Comparison of ENCODE assay signal across 19 cellular contexts in the genomic region with DNA sequence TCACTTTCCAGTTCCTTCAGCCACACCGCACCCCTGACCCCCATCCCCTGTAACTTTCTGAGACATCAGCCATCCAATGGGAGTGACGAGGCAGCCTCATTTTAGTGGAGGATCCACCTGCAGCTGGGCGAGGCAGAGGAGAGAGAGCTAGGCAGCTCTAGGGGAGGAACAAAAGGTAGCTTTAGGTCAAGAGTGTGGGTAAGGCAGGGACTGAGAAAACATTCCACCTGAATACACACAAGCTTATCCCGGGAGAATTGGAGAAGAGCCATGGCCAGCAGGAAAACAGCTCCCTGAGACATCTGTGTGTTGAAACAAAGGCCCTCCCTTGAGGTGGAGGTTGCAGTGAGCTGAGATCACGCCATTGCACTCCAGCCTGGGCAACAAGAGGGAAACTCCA. TPM values are rescaled to one million over a fixed set of nuclear protein-coding genes. Genes with fewer than 3 reads are reported as not detected.
DNase-seq lines count a peak whose midpoint lies in the region; ATAC-seq, FAIRE-seq and TF ChIP-seq lines count a peak whose summit lies in the region.
"Had no signal": no experiment of that assay in that cellular context is flagged by ENCODE, and none has a peak within 500 bp of the region (broad histone marks: within the 10 kb centered on the region; RNA-seq: fewer than 3 reads in every experiment).

No MANE protein-coding gene starts in this region.

- no peak overlapping the region for H3K56ac ChIP-seq in H1 (replicated peaks; ENCODE audit: insufficient read length, low read depth, low read length)

- no peak overlapping the region for H3K23ac ChIP-seq in H1 (ENCODE audit: insufficient read length)

- H3K27ac ChIP-seq in H1 (ENCODE audit: low read depth, low read length) (no peak overlapping the region), suprapubic skin (peak overlapping the region; percentile 49), MM.1S (ENCODE audit: low read length) (no peak overlapping the region)
- H3K27ac ChIP-seq: PC-9 had no signal

- no peaks in the 10 kb centered on the region for H4K20me1 ChIP-seq in H1 (replicated peaks in 1 of 2; ENCODE audit: control insufficient read depth in 1 of 2, insufficient read depth in 2 of 2, low read length in 2 of 2)
- H4K20me1 ChIP-seq in MM.1S (ENCODE audit: insufficient read depth, low read length), result no peaks in the 10 kb centered on the region

- TF ChIP-seq RAD21 in H1 (IDR thresholded peaks at IDR 0.05 in 1 of 2, conservative IDR thresholded peaks at IDR 0.05 in 1 of 2; ENCODE audit: low read depth in 2 of 2, low read length in 2 of 2), result no peak

- H3K4me1 ChIP-seq in H1 (replicated peaks in 1 of 4; ENCODE audit: control insufficient read depth in 3 of 4, insufficient read depth in 4 of 4, low read length in 3 of 4) (no peaks in the 10 kb centered on the region), suprapubic skin (no peaks in the 10 kb centered on the region), MM.1S (ENCODE audit: low read length) (peaks cover 9% of the 10 kb centered on the region)

- TF ChIP-seq CTCF in LNCaP clone FGC (IDR thresholded peaks at IDR 0.05; ENCODE audit: control insufficient read depth, extremely low read depth, insufficient read depth), result no peak
- TF ChIP-seq CTCF in H1 (IDR thresholded peaks at IDR 0.05; ENCODE audit: control extremely low read depth in 1 of 3, insufficient read depth in 1 of 3, low read depth in 1 of 3, low read length in 3 of 3), result no peak
- no peak for TF ChIP-seq CTCF in suprapubic skin (IDR thresholded peaks at IDR 0.05)
- TF ChIP-seq CTCF in MM.1S (IDR thresholded peaks at IDR 0.05; ENCODE audit: low read length), result no peak

- CTCF ChIA-PET in H1 (lab: Charles Lee; ENCODE audit: partially characterized antibody), result interaction anchor here (0.7 to 3.4 kb wide), 9 partner anchors 10 to 169 kb away, joined by 3 to 30 read pairs (median 4); no protein-coding TSS in a partner anchor

- H3K23me2 ChIP-seq in H1 (ENCODE audit: low read depth, low read length), result no peaks in the 10 kb centered on the region

- 0 out of 2 replicates have a peak overlapping the region, but pooled peaks have one; percentile 18 for H2BK20ac ChIP-seq in H1 (ENCODE audit: low read length)

- H2BK12ac ChIP-seq in H1 (ENCODE audit: low read depth, low read length), result no peak overlapping the region

- WGBS in H1 (ENCODE audit: extremely low coverage in 1 of 2, insufficient coverage in 1 of 2, insufficient read length in 1 of 2, insufficient replicate concordance in 2 of 2, low coverage in 1 of 2, low lambda C conversion rate in 2 of 2, missing lambda C conversion rate in 1 of 2), 2 experiments, result 83% methylated on average over 4 of the region's 5 CpGs; no CpG with 5 or more reads in 1 of the 2 experiments
- 55% methylated on average over 5 of the region's 5 CpGs for WGBS in suprapubic skin

- H3K79me2 ChIP-seq in H1 (ENCODE audit: control insufficient read depth in 1 of 2, insufficient read depth in 2 of 2, low read length in 2 of 2), result no peaks in the 10 kb centered on the region
- no peaks in the 10 kb centered on the region for H3K79me2 ChIP-seq in MM.1S (ENCODE audit: low read length)

- no peaks in the 10 kb centered on the region for H3K27me3 ChIP-seq in H1 (replicated peaks in 1 of 4; ENCODE audit: control insufficient read depth in 3 of 4, extremely low read depth in 1 of 4, insufficient read depth in 3 of 4, low read length in 3 of 4)
- peaks cover 29% of the 10 kb centered on the region for H3K27me3 ChIP-seq in suprapubic skin
- no peaks in the 10 kb centered on the region for H3K27me3 ChIP-seq in MM.1S (replicated peaks; ENCODE audit: insufficient read depth, low read length)

- H3K36me3 ChIP-seq in H1 (ENCODE audit: control insufficient read depth in 2 of 4, insufficient read depth in 4 of 4, low read length in 3 of 4), result no peaks in the 10 kb centered on the region
- no peaks in the 10 kb centered on the region for H3K36me3 ChIP-seq in suprapubic skin
- no peaks in the 10 kb centered on the region for H3K36me3 ChIP-seq in MM.1S (replicated peaks; ENCODE audit: insufficient read depth, low read length)

- no peak for FAIRE-seq in H1 (lab: Jason Lieb, UNC)
- FAIRE-seq: endometrium, keratinocyte had no signal

- TF ChIP-seq EP300 in H1 (IDR thresholded peaks at IDR 0.05; ENCODE audit: borderline replicate concordance in 1 of 2, low read depth in 2 of 2, low read length in 2 of 2), result no peak
- TF ChIP-seq EP300 in suprapubic skin (IDR thresholded peaks at IDR 0.05), result no peak

- H3K4me2 ChIP-seq in H1 (ENCODE audit: insufficient read depth in 1 of 2, low read depth in 2 of 2, low read length in 2 of 2) (no peak overlapping the region), MM.1S (ENCODE audit: low read depth, low read length) (no peak overlapping the region)
- H3K4me2 ChIP-seq: PC-9 had no signal

- H3K9me2 ChIP-seq in MM.1S (replicated peaks; ENCODE audit: insufficient read depth, low read length), result no peaks in the 10 kb centered on the region

- H3K18ac ChIP-seq in H1 (ENCODE audit: extremely low read depth, low read length), result no peak overlapping the region

- no peak overlapping the region for H2AK5ac ChIP-seq in H1 (ENCODE audit: low read depth, low read length)

- no peaks in the 10 kb centered on the region for H3K79me1 ChIP-seq in H1 (ENCODE audit: low read depth, low read length)

- TF ChIP-seq POLR2A in H1 (IDR thresholded peaks at IDR 0.05; ENCODE audit: control extremely low read depth in 1 of 2, low read depth in 2 of 2, low read length in 2 of 2) (no peak), suprapubic skin (IDR thresholded peaks at IDR 0.05) (no peak)

- no peak overlapping the region for H2BK5ac ChIP-seq in H1 (ENCODE audit: low read depth, low read length)

- H3K4me3 ChIP-seq in LNCaP clone FGC (ENCODE audit: low read depth, low read length), result no peak overlapping the region
- H3K4me3 ChIP-seq in H1 (ENCODE audit: extremely low read depth in 1 of 4, insufficient read depth in 2 of 4, low read depth in 3 of 4, low read length in 4 of 4), result no peak overlapping the region
- H3K4me3 ChIP-seq in suprapubic skin, result no peak overlapping the region
- H3K4me3 ChIP-seq in MM.1S (ENCODE audit: low read length), result no peak overlapping the region
- H3K4me3 ChIP-seq: PC-9 had no signal

- no peak overlapping the region for H3K9ac ChIP-seq in H1 (replicated peaks in 1 of 4; ENCODE audit: extremely low read depth in 1 of 4, low read depth in 3 of 4, low read length in 3 of 4)
- H3K9ac ChIP-seq in MM.1S (ENCODE audit: low read length), result no peak overlapping the region

- H4K8ac ChIP-seq in H1 (ENCODE audit: extremely low read depth, insufficient read depth, low read length), result no peak overlapping the region; the same call in 1 of the 2 replicates

- no peak overlapping the region for H3K4ac ChIP-seq in H1 (replicated peaks; ENCODE audit: insufficient read length, low read depth, low read length)

- POLR2A ChIA-PET in H1 (lab: Charles Lee; ENCODE audit: partially characterized antibody), result interaction anchor here (1.7 kb wide), 1 partner anchor 54 kb away, joined by 3 read pairs; no protein-coding TSS in a partner anchor

- no peaks in the 10 kb centered on the region for H3K9me3 ChIP-seq in H1 (ENCODE audit: insufficient read depth in 2 of 2, low read depth in 1 of 2, low read length in 1 of 2)
- peaks cover 8% of the 10 kb centered on the region for H3K9me3 ChIP-seq in suprapubic skin
- no peaks in the 10 kb centered on the region for H3K9me3 ChIP-seq in MM.1S (replicated peaks; ENCODE audit: insufficient read depth, low read length)

- no peak overlapping the region for H2BK120ac ChIP-seq in H1 (replicated peaks; ENCODE audit: low read depth, low read length)

- ATAC-seq in GM19324 (IDR thresholded peaks at IDR 0.05; ENCODE audit: low FRiP score, unreplicated experiment), result no peak
- no peak for ATAC-seq in GM21786 (IDR thresholded peaks at IDR 0.05; ENCODE audit: unreplicated experiment)

- H2AFZ ChIP-seq in H1 (ENCODE audit: low read length) (no peak overlapping the region), MM.1S (ENCODE audit: low read length) (no peak overlapping the region)
- H2AFZ ChIP-seq: PC-9 had no signal

- no peak overlapping the region for H2BK15ac ChIP-seq in H1 (ENCODE audit: low read length)

- H4K5ac ChIP-seq in H1 (ENCODE audit: insufficient read length, low read depth, low read length), result no peak overlapping the region

- no peak overlapping the region for H4K91ac ChIP-seq in H1 (replicated peaks; ENCODE audit: insufficient read length, low read length)

- H3F3A ChIP-seq in MM.1S (ENCODE audit: insufficient read depth, low read length), result peaks cover 7% of the 10 kb centered on the region; the same call in 1 of the 2 replicates

- no peak overlapping the region for H3K14ac ChIP-seq in H1 (ENCODE audit: insufficient read length)

- DNase-seq in LNCaP clone FGC (ENCODE audit: low read depth) (peak; percentile 91), NCI-H226 (peak; percentile 53), H1 (ENCODE audit: low read depth in 1 of 2, low spot score in 2 of 2) (no peak), suprapubic skin (ENCODE audit: low spot score in 2 of 2) (no peak), MM.1S (no peak)
- DNase-seq: C1 segment of cervical spinal cord; central memory CD4-positive, alpha-beta T cell; GF-D8; KBM-7; NCI-H2081 treated with DMSO at 0.1 percent for 48 hours; stimulated activated CD4-positive, alpha-beta T cell treated with anti-CD3 and anti-CD28 coated beads, Interleukin-2, amount 100 ng/mL, for 24 hours; stimulated activated CD8-positive, alpha-beta memory T cell treated with anti-CD3 and anti-CD28 coated beads, Interleukin-4, amount 100 ng/mL, for 48 hours; SW 1271 had no signal

RNA-seq across cellular contexts. Expression of a gene that starts 6.7 kb away (rescaled TPM):
- 14.9 and 20.4 TPM in 2 replicates for total RNA-seq in H1 (2021; fragmentation: NEBNext Ultra II Directional; extraction: Animal tissue kit (Norgen Biotek cat#: 25700))
- polyA plus RNA-seq in H1 (2011; rRNA removed), result 8.9 and 13.9 TPM in 2 replicates
- 10.2 TPM for polyA plus RNA-seq in H1 (2011; cell fraction: cytosol; rRNA removed)
- 14.5 TPM for polyA plus RNA-seq in H1 (2011; cell fraction: nucleus; rRNA removed)
- 7.8 to 10.9 TPM (median 9.8 TPM) in 4 replicates for polyA plus RNA-seq in H1 (2012, experiment 1 of 2)
- 10.4 TPM for polyA plus RNA-seq in H1 (2012, experiment 2 of 2)
- 10.1 TPM for polyA plus RNA-seq in H1 (2013, experiment 1 of 2)
- polyA plus RNA-seq in H1 (2013, experiment 2 of 2), result 10.3 TPM
- polyA minus RNA-seq in H1 (2011; rRNA and poly(A)+ RNA removed), result 5.8 and 6.8 TPM in 2 replicates
- polyA minus RNA-seq in H1 (2011; cell fraction: cytosol; rRNA and poly(A)+ RNA removed), result 14.7 TPM
- polyA minus RNA-seq in H1 (2011; cell fraction: nucleus; rRNA and poly(A)+ RNA removed), result 16.5 TPM
- total RNA-seq in suprapubic skin, result 1 to 10 TPM; 4.3 to 6.5 (median 5.7) TPM
- total RNA-seq: urinary bladder had no signal

RNA-seq across cellular contexts. Expression of a gene that starts 33.4 kb away (rescaled TPM):
- total RNA-seq in H1 (2021; fragmentation: NEBNext Ultra II Directional; extraction: Animal tissue kit (Norgen Biotek cat#: 25700)), result 0.20 TPM in 1 of 2 replicates, not detected in the other
- polyA plus RNA-seq in H1 (2011; rRNA removed), result 1.5 and 1.9 TPM in 2 replicates
- 1.0 TPM for polyA plus RNA-seq in H1 (2011; cell fraction: cytosol; rRNA removed)
- 1.7 TPM for polyA plus RNA-seq in H1 (2011; cell fraction: nucleus; rRNA removed)
- polyA plus RNA-seq in H1 (2012, experiment 1 of 2), result 0.50 to 0.68 TPM (median 0.50 TPM) in 3 of 4 replicates, not detected in the other
- 0.38 TPM for polyA plus RNA-seq in H1 (2012, experiment 2 of 2)
- 0.30 TPM for polyA plus RNA-seq in H1 (2013, experiment 1 of 2)
- polyA plus RNA-seq in H1 (2013, experiment 2 of 2), result 0.18 TPM
- polyA minus RNA-seq in H1 (2011; rRNA and poly(A)+ RNA removed), result 0.37 and 0.38 TPM in 2 replicates
- not detected for polyA minus RNA-seq in H1 (2011; cell fraction: cytosol; rRNA and poly(A)+ RNA removed)
- polyA minus RNA-seq in H1 (2011; cell fraction: nucleus; rRNA and poly(A)+ RNA removed), result 0.30 TPM
- under 1 TPM in 1 of 4 donors, not detected in 3; 0.34 TPM for total RNA-seq in suprapubic skin
- total RNA-seq: PC-9 had no signal
- polyA plus RNA-seq: keratinocyte had no signal

Comparison
In these comparisons a context has a peak if more than half of its experiments do, and no peak if none do; other contexts are left out.
1. DNase-seq: peak in LNCaP clone FGC (single experiment) and NCI-H226 (single experiment); none in H1 (0 of 2), suprapubic skin (0 of 2) and MM.1S (single experiment).